24 cellular contexts compared by ENCODE assay signal in the genomic region with DNA sequence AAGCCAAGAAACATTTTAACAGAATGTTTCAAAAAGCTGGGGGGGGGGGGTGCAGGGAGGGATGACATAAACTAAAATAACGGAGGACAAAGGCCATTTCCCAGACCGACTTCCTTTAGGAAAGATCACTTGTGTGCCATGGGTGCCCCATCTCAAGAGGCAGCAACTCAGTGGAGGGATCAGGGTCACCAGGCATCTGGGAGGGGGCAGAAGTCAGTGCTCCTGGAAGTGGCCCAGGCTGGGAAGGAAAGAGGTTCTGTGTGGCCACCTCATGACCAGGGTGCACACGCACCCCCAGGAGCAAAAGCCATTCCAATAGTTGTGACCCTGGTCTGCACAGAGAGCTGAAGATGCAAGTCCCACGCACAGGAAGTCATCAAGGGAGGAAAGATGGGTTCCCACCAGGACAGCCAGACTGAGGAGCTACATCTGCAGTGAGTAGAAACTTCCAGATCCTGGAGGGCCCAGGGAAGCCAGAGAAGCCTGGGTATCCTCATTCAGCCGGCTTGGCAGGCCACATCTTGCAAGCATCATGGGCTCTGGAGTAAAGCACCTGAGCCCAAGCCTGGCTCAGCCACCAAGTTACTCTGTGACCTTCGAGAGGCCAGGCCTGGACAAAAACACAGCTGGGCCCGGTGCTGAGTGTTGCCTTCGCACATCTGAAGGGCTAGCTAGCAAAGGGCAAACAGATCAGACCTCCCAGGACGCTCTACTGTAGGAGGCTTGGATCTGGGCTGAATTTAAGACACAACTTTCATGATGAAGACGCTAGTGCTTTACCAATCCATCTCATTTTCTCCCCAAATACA. TPM values are rescaled to one million over a fixed set of nuclear protein-coding genes. Genes with fewer than 3 reads are reported as not detected.
DNase-seq lines count a peak whose midpoint lies in the region; ATAC-seq, FAIRE-seq and TF ChIP-seq lines count a peak whose summit lies in the region.
"Had no signal": no experiment of that assay in that cellular context is flagged by ENCODE, and none has a peak within 500 bp of the region (broad histone marks: within the 10 kb centered on the region; RNA-seq: fewer than 3 reads in every experiment).

No MANE protein-coding gene starts in this region.

- H3K56ac ChIP-seq in H1 (replicated peaks; ENCODE audit: insufficient read length, low read depth, low read length), result no peak overlapping the region

- no peak overlapping the region for H3K9ac ChIP-seq in H1 (replicated peaks in 1 of 4; ENCODE audit: extremely low read depth in 1 of 4, low read depth in 3 of 4, low read length in 3 of 4)

- POLR2A ChIA-PET in H1 (lab: Charles Lee; ENCODE audit: partially characterized antibody), result no interaction called here

- H3K27ac ChIP-seq in H1 (ENCODE audit: low read depth, low read length), result no peak overlapping the region
- H3K27ac ChIP-seq: PC-9, SJCRH30 had no signal

- no peak overlapping the region for H2AK5ac ChIP-seq in H1 (ENCODE audit: low read depth, low read length)

- intact Hi-C loops in natural killer cell (cut with micrococcal nuclease), result no loop called here

- no peaks in the 10 kb centered on the region for H3K23me2 ChIP-seq in H1 (ENCODE audit: low read depth, low read length)

- H3K4me2 ChIP-seq in H1 (ENCODE audit: insufficient read depth in 1 of 2, low read depth in 2 of 2, low read length in 2 of 2), result no peak overlapping the region
- H3K4me2 ChIP-seq: GM23338, PC-9 had no signal

- no peak overlapping the region for H3K23ac ChIP-seq in H1 (ENCODE audit: insufficient read length)

- no peaks in the 10 kb centered on the region for H3K27me3 ChIP-seq in H1 (replicated peaks in 1 of 4; ENCODE audit: control insufficient read depth in 3 of 4, extremely low read depth in 1 of 4, insufficient read depth in 3 of 4, low read length in 3 of 4)
- H3K27me3 ChIP-seq: SJCRH30 had no signal

- peaks cover 24% of the 10 kb centered on the region for H3K36me3 Mint-ChIP-seq in activated CD8-positive, alpha-beta memory T cell treated with anti-CD3 and anti-CD28 coated beads, Interleukin-2, amount 10 ng/mL, durations not matched to agents 7 days and 5 days
- peaks cover 28% of the 10 kb centered on the region for H3K36me3 Mint-ChIP-seq in natural killer cell treated with Interleukin-12 subunit alpha and Interleukin-12 subunit beta and Interleukin-15 and Interleukin-18, amount 100 ng/mL, for 72 hours
- peaks cover 9% of the 10 kb centered on the region for H3K36me3 Mint-ChIP-seq in natural killer cell

- DNase-seq in activated CD8-positive, alpha-beta memory T cell treated with anti-CD3 and anti-CD28 coated beads, Interleukin-2, amount 10 ng/mL, durations not matched to agents 7 days and 5 days, result no peak
- DNase-seq in activated CD8-positive, alpha-beta memory T cell treated with anti-CD3 and anti-CD28 coated beads, Interleukin-2, amount 50 U/mL, for 4 hours, result no peak
- DNase-seq in natural killer cell treated with Interleukin-12 subunit alpha and Interleukin-12 subunit beta and Interleukin-15 and Interleukin-18, amount 100 ng/mL, for 72 hours (ENCODE audit: low spot score), result no peak
- DNase-seq in natural killer cell (no peak), H1 (ENCODE audit: low read depth in 1 of 2, low spot score in 2 of 2) (no peak), NCI-H446 treated with DMSO at 0.1 percent for 48 hours (lab: John Stamatoyannopoulos, UW) (no peak), NCI-H1048 (lab: John Stamatoyannopoulos, UW) (no peak)
- DNase-seq: AML-193; C1 segment of cervical spinal cord; Caco-2; CD8-positive, alpha-beta T cell; HCEC 1CT; KBM-7; MV-4-11; NCI-H1105 treated with DMSO at 0.1 percent for 48 hours; NCI-H2029; NCI-H446; NCI-H526 treated with DMSO at 0.1 percent for 48 hours; PC-9; SJCRH30 had no signal

- no peaks in the 10 kb centered on the region for H4K20me1 ChIP-seq in H1 (replicated peaks in 1 of 2; ENCODE audit: control insufficient read depth in 1 of 2, insufficient read depth in 2 of 2, low read length in 2 of 2)

- no peak for TF ChIP-seq RAD21 in H1 (IDR thresholded peaks at IDR 0.05 in 1 of 2, conservative IDR thresholded peaks at IDR 0.05 in 1 of 2; ENCODE audit: low read depth in 2 of 2, low read length in 2 of 2)

- H3K27me3 Mint-ChIP-seq in activated CD8-positive, alpha-beta memory T cell treated with anti-CD3 and anti-CD28 coated beads, Interleukin-2, amount 10 ng/mL, durations not matched to agents 7 days and 5 days, result no peaks in the 10 kb centered on the region
- H3K27me3 Mint-ChIP-seq in natural killer cell treated with Interleukin-12 subunit alpha and Interleukin-12 subunit beta and Interleukin-15 and Interleukin-18, amount 100 ng/mL, for 72 hours, result no peaks in the 10 kb centered on the region
- H3K27me3 Mint-ChIP-seq in natural killer cell (ENCODE audit: low read depth in 2 of 2), result no peaks in the 10 kb centered on the region

- whole genome bisulfite sequencing in H1 (ENCODE audit: extremely low coverage in 1 of 2, insufficient coverage in 1 of 2, insufficient read length in 1 of 2, insufficient replicate concordance in 2 of 2, low coverage in 1 of 2, low lambda C conversion rate in 2 of 2, missing lambda C conversion rate in 1 of 2), 2 experiments, result 90% methylated on average over 10 of the region's 10 CpGs; no CpG with 5 or more reads in 1 of the 2 experiments

- H3K18ac ChIP-seq in H1 (ENCODE audit: extremely low read depth, low read length), result no peak overlapping the region

- CTCF ChIA-PET in activated CD8-positive, alpha-beta memory T cell treated with anti-CD3 and anti-CD28 coated beads, Interleukin-2, amount 10 ng/mL, durations not matched to agents 7 days and 5 days (lab: Charles Lee), result interaction anchor here (1.3 to 1.9 kb wide), 3 partner anchors 11 to 38 kb away, joined by 3 to 4 read pairs (median 4); partner anchors contain the start of gene NPHP4
- CTCF ChIA-PET in H1 (lab: Charles Lee; ENCODE audit: partially characterized antibody), result interaction anchor here (0.9 to 2.7 kb wide), 4 partner anchors 11 to 19 kb away, joined by 3 to 8 read pairs (median 6); no protein-coding TSS in a partner anchor

- no peak overlapping the region for H2BK120ac ChIP-seq in H1 (replicated peaks; ENCODE audit: low read depth, low read length)

- no peak overlapping the region for H2BK5ac ChIP-seq in H1 (ENCODE audit: low read depth, low read length)

- no peaks in the 10 kb centered on the region for H3K79me1 ChIP-seq in H1 (ENCODE audit: low read depth, low read length)

- no peaks in the 10 kb centered on the region for H3K79me2 ChIP-seq in H1 (ENCODE audit: control insufficient read depth in 1 of 2, insufficient read depth in 2 of 2, low read length in 2 of 2)

- no peak overlapping the region for H3K4me3 Mint-ChIP-seq in activated CD8-positive, alpha-beta memory T cell treated with anti-CD3 and anti-CD28 coated beads, Interleukin-2, amount 10 ng/mL, durations not matched to agents 7 days and 5 days
- peak overlapping the region; percentile 77 for H3K4me3 Mint-ChIP-seq in natural killer cell treated with Interleukin-12 subunit alpha and Interleukin-12 subunit beta and Interleukin-15 and Interleukin-18, amount 100 ng/mL, for 72 hours
- H3K4me3 Mint-ChIP-seq in natural killer cell, result no peak overlapping the region
- H3K4me3 Mint-ChIP-seq: CD8-positive, alpha-beta T cell; GM23338 had no signal

- no peaks in the 10 kb centered on the region for H3K4me1 ChIP-seq in H1 (replicated peaks in 1 of 4; ENCODE audit: control insufficient read depth in 3 of 4, insufficient read depth in 4 of 4, low read length in 3 of 4)
- H3K4me1 ChIP-seq: Caco-2, SJCRH30 had no signal

- no peaks in the 10 kb centered on the region for H3K9me3 ChIP-seq in H1 (ENCODE audit: insufficient read depth in 2 of 2, low read depth in 1 of 2, low read length in 1 of 2)
- H3K9me3 ChIP-seq: Caco-2, SJCRH30 had no signal

- no peak overlapping the region for H3K4ac ChIP-seq in H1 (replicated peaks; ENCODE audit: insufficient read length, low read depth, low read length)

- H3K27ac Mint-ChIP-seq in activated CD8-positive, alpha-beta memory T cell treated with anti-CD3 and anti-CD28 coated beads, Interleukin-2, amount 10 ng/mL, durations not matched to agents 7 days and 5 days, result peak overlapping the region; percentile 69
- peak overlapping the region in 1 of 2 donors; percentile 89 for H3K27ac Mint-ChIP-seq in natural killer cell treated with Interleukin-12 subunit alpha and Interleukin-12 subunit beta and Interleukin-15 and Interleukin-18, amount 100 ng/mL, for 72 hours
- H3K27ac Mint-ChIP-seq in natural killer cell, result no peak overlapping the region
- H3K27ac Mint-ChIP-seq: CD8-positive, alpha-beta T cell; GM23338 had no signal

- FAIRE-seq in H1 (lab: Jason Lieb, UNC), result no peak
- FAIRE-seq: A204.1, G401.6 had no signal

- H3K9me3 Mint-ChIP-seq in activated CD8-positive, alpha-beta memory T cell treated with anti-CD3 and anti-CD28 coated beads, Interleukin-2, amount 10 ng/mL, durations not matched to agents 7 days and 5 days (ENCODE audit: low read depth), result no peaks in the 10 kb centered on the region
- H3K9me3 Mint-ChIP-seq in natural killer cell treated with Interleukin-12 subunit alpha and Interleukin-12 subunit beta and Interleukin-15 and Interleukin-18, amount 100 ng/mL, for 72 hours, result no peaks in the 10 kb centered on the region
- no peaks in the 10 kb centered on the region for H3K9me3 Mint-ChIP-seq in natural killer cell
- H3K9me3 Mint-ChIP-seq: CD8-positive, alpha-beta T cell; GM23338 had no signal

- TF ChIP-seq POLR2A in H1 (IDR thresholded peaks at IDR 0.05; ENCODE audit: control extremely low read depth in 1 of 2, low read depth in 2 of 2, low read length in 2 of 2), result no peak

- H2AFZ ChIP-seq in H1 (ENCODE audit: low read length), result no peak overlapping the region
- H2AFZ ChIP-seq: GM23338, PC-9 had no signal

- TF ChIP-seq CTCF in natural killer cell (IDR thresholded peaks at IDR 0.05) (no peak), H1 (IDR thresholded peaks at IDR 0.05; ENCODE audit: control extremely low read depth in 1 of 3, insufficient read depth in 1 of 3, low read depth in 1 of 3, low read length in 3 of 3) (no peak)

- H2BK15ac ChIP-seq in H1 (ENCODE audit: low read length), result no peak overlapping the region

- H3K4me3 ChIP-seq in H1 (ENCODE audit: extremely low read depth in 1 of 4, insufficient read depth in 2 of 4, low read depth in 3 of 4, low read length in 4 of 4), result no peak overlapping the region
- H3K4me3 ChIP-seq: GM23338, PC-9, SJCRH30 had no signal

- no peak overlapping the region for H4K91ac ChIP-seq in H1 (replicated peaks; ENCODE audit: insufficient read length, low read length)

- no peak overlapping the region for H3K14ac ChIP-seq in H1 (ENCODE audit: insufficient read length)

- no peak overlapping the region for H2BK12ac ChIP-seq in H1 (ENCODE audit: low read depth, low read length)

- H2BK20ac ChIP-seq in H1 (ENCODE audit: low read length), result no peak overlapping the region

- ATAC-seq in activated CD8-positive, alpha-beta memory T cell treated with anti-CD3 and anti-CD28 coated beads, Interleukin-2, amount 10 ng/mL, durations not matched to agents 7 days and 5 days, result no peak
- no peak for ATAC-seq in natural killer cell treated with Interleukin-12 subunit alpha and Interleukin-12 subunit beta and Interleukin-15 and Interleukin-18, amount 100 ng/mL, for 72 hours
- no peak for ATAC-seq in natural killer cell
- ATAC-seq: CD8-positive, alpha-beta T cell; GM23338; Right ventricle myocardium inferior had no signal

- H4K5ac ChIP-seq in H1 (ENCODE audit: insufficient read length, low read depth, low read length), result no peak overlapping the region

- H3K4me1 Mint-ChIP-seq in activated CD8-positive, alpha-beta memory T cell treated with anti-CD3 and anti-CD28 coated beads, Interleukin-2, amount 10 ng/mL, durations not matched to agents 7 days and 5 days, result peaks cover 33% of the 10 kb centered on the region
- peaks cover 12 to 27% of the 10 kb centered on the region in 2 donors for H3K4me1 Mint-ChIP-seq in natural killer cell treated with Interleukin-12 subunit alpha and Interleukin-12 subunit beta and Interleukin-15 and Interleukin-18, amount 100 ng/mL, for 72 hours (ENCODE audit: low read depth in 2 of 2)
- peaks cover 10 to 14% of the 10 kb centered on the region in 2 donors for H3K4me1 Mint-ChIP-seq in natural killer cell
- H3K4me1 Mint-ChIP-seq: GM23338 had no signal

- peak overlapping the region; percentile 42; the same call in 1 of the 2 replicates for H4K8ac ChIP-seq in H1 (ENCODE audit: extremely low read depth, insufficient read depth, low read length)

- TF ChIP-seq EP300 in H1 (IDR thresholded peaks at IDR 0.05; ENCODE audit: borderline replicate concordance in 1 of 2, low read depth in 2 of 2, low read length in 2 of 2), result no peak

- peaks cover 0 to 8% (median 0%) of the 10 kb centered on the region in 4 experiments; a peak in 2 of 8 replicates for H3K36me3 ChIP-seq in H1 (ENCODE audit: control insufficient read depth in 2 of 4, insufficient read depth in 4 of 4, low read length in 3 of 4)

RNA-seq across cellular contexts. Expression of gene NPHP4, which starts 36.0 kb away (rescaled TPM):
- 10 to 100 TPM; 15.4 to 20.3 TPM for total RNA-seq in activated CD8-positive, alpha-beta memory T cell treated with anti-CD3 and anti-CD28 coated beads, Interleukin-2, amount 10 ng/mL, durations not matched to agents 7 days and 5 days
- total RNA-seq in natural killer cell treated with Interleukin-12 subunit alpha and Interleukin-12 subunit beta and Interleukin-15 and Interleukin-18, amount 100 ng/mL, for 72 hours, result 10 to 100 TPM; 27.6 to 58.5 TPM
- total RNA-seq in natural killer cell, result 10 to 100 TPM in 2 of 3 donors, 1 to 10 TPM in 1; 6.3 to 14.7 (median 10.1) TPM
- total RNA-seq in H1 (2021; fragmentation: NEBNext Ultra II Directional; extraction: Animal tissue kit (Norgen Biotek cat#: 25700)), result 13.6 and 14.0 TPM in 2 replicates
- polyA plus RNA-seq in H1 (2011; rRNA removed), result 5.8 and 10.3 TPM in 2 replicates
- 7.2 TPM for polyA plus RNA-seq in H1 (2011; cell fraction: cytosol; rRNA removed)
- polyA plus RNA-seq in H1 (2011; cell fraction: nucleus; rRNA removed), result 37.6 TPM
- polyA plus RNA-seq in H1 (2012, experiment 1 of 2), result 8.5 to 11.5 TPM (median 11.0 TPM) in 4 replicates
- 5.8 TPM for polyA plus RNA-seq in H1 (2012, experiment 2 of 2)
- 4.3 TPM for polyA plus RNA-seq in H1 (2013, experiment 1 of 2)
- 3.9 TPM for polyA plus RNA-seq in H1 (2013, experiment 2 of 2)
- 8.3 and 8.4 TPM in 2 replicates for polyA minus RNA-seq in H1 (2011; rRNA and poly(A)+ RNA removed)
- 8.1 TPM for polyA minus RNA-seq in H1 (2011; cell fraction: cytosol; rRNA and poly(A)+ RNA removed)
- 17.8 TPM for polyA minus RNA-seq in H1 (2011; cell fraction: nucleus; rRNA and poly(A)+ RNA removed)
